ENCODE assay signal across 2 cellular contexts in genomic region chr5:828194-828593, GRCh38. TPM values are rescaled to one million over a fixed set of nuclear protein-coding genes. Genes with fewer than 3 reads are reported as not detected.
"Had no signal": no experiment of that assay in that cellular context is flagged by ENCODE, and none has a peak within 500 bp of the region (broad histone marks: within the 10 kb centered on the region; RNA-seq: fewer than 3 reads in every experiment).

No MANE protein-coding gene starts in this region.

RNA-seq across cellular contexts. Expression of gene ZDHHC11B, which starts 43.7 kb away (rescaled TPM):
- total RNA-seq: lung microvascular endothelial cell, myocyte had no signal
